23 cellular contexts compared by ENCODE assay signal in the genomic region with DNA sequence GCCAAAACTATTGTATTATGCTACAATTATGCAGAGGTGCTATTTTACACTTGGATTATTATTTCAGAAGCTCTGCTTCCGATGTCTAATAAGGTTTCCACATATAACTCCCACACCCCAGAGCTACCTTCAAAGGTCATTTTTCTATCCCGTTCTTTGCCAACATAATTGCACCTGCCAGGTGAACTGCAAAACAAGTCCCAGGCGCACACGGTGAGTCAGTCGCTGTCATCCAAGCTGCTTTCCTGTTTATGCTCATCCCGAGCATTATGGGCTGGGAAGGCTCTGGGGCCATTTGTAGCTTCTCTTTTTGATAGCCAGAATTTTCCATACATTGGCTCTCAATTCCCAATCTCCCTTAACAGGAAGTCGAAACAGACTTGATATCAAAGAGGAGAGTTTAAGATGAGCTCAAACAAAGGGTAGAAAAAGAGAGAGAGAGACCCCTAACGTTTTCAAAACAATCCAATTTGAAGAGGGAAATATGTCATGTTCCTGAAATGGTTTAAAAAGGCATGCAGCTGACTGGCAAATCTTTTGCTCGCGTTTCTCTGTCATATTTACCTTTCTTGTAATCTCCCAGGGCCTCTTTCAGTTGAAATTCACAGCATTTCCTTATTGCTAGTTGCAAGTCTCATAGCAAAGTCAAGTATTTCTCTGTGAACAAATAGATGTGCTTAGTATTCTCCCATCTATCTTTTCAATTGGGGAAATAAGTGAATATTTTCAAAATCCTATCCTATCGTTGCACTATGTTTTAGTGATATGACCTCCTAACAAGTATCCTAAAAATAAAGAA.
A peak's percentile ranks its signal among the peaks of the same experiment; 100 is the strongest.
DNase-seq lines count a peak whose midpoint lies in the region; ATAC-seq, FAIRE-seq and TF ChIP-seq lines count a peak whose summit lies in the region.
"Had no signal": no experiment of that assay in that cellular context is flagged by ENCODE, and none has a peak within 500 bp of the region (broad histone marks: within the 10 kb centered on the region; RNA-seq: fewer than 3 reads in every experiment).

No MANE protein-coding gene starts in this region.

- no peak overlapping the region for H3K4me3 ChIP-seq in neuronal stem cell (ENCODE audit: low read length in 2 of 2)
- H3K4me3 ChIP-seq: heart right ventricle, psoas muscle, skin epidermis, thoracic aorta had no signal

- H4K8ac ChIP-seq in neuronal stem cell (ENCODE audit: low read depth, low read length), result no peak overlapping the region

- H3K9me3 ChIP-seq in neuronal stem cell (replicated peaks in 1 of 2; ENCODE audit: control insufficient read depth in 2 of 2, insufficient read depth in 1 of 2, low read depth in 1 of 2, low read length in 2 of 2), result no peaks in the 10 kb centered on the region
- H3K9me3 ChIP-seq: heart right ventricle, neutrophil, psoas muscle, thoracic aorta had no signal

- H3K4me2 ChIP-seq in neuronal stem cell (ENCODE audit: insufficient read depth, low read length, poor library complexity, severe bottlenecking), result no peak overlapping the region

- no peak overlapping the region for H3K14ac ChIP-seq in neuronal stem cell (ENCODE audit: low read length)

- no peak for TF ChIP-seq POLR2A in H54 (IDR thresholded peaks at IDR 0.05; ENCODE audit: low read depth, low read length)

- no peaks in the 10 kb centered on the region for H3K36me3 ChIP-seq in neuronal stem cell (replicated peaks in 1 of 2; ENCODE audit: control insufficient read depth in 2 of 2, insufficient read depth in 2 of 2, low read length in 2 of 2)
- H3K36me3 ChIP-seq: heart right ventricle, neutrophil, thoracic aorta had no signal

- H2BK120ac ChIP-seq in neuronal stem cell (ENCODE audit: low read depth, low read length), result no peak overlapping the region

- no peak overlapping the region for H3K9ac ChIP-seq in neuronal stem cell (ENCODE audit: low read depth, low read length, poor library complexity)

- no peaks in the 10 kb centered on the region for H3K27me3 ChIP-seq in neuronal stem cell (ENCODE audit: control insufficient read depth in 3 of 3, insufficient read depth in 3 of 3, low read depth in 1 of 3, low read length in 3 of 3)
- H3K27me3 ChIP-seq: heart right ventricle, neutrophil had no signal

- no peak overlapping the region for H4K91ac ChIP-seq in neuronal stem cell (ENCODE audit: low read depth, low read length, poor library complexity)

- no peak overlapping the region for H2BK5ac ChIP-seq in neuronal stem cell (ENCODE audit: low read length)

- no peaks in the 10 kb centered on the region for H3K4me1 ChIP-seq in neuronal stem cell (ENCODE audit: control insufficient read depth in 2 of 2, insufficient read depth in 1 of 2, low read depth in 1 of 2, low read length in 2 of 2)
- H3K4me1 ChIP-seq: heart right ventricle, psoas muscle had no signal

- peak; percentile 11 for FAIRE-seq in H54 (lab: Jason Lieb, UNC)
- FAIRE-seq: endothelial cell of umbilical vein had no signal

- no peak overlapping the region for H2BK15ac ChIP-seq in neuronal stem cell (ENCODE audit: low read length)

- intact Hi-C loops in head of caudate nucleus (cut with DNase I), result no loop called here

- DNase-seq in NCI-H1417 (lab: John Stamatoyannopoulos, UW), result peak in 2 of 3 experiments; percentile 41 to 52
- DNase-seq in NCI-H1417 treated with DMSO at 0.1 percent for 48 hours (lab: John Stamatoyannopoulos, UW), result no peak
- no peak for DNase-seq in H54 (ENCODE audit: insufficient read length, low spot score)
- peak; percentile 30 for DNase-seq in SW480 (ENCODE audit: low spot score)
- DNase-seq in neuronal stem cell (ENCODE audit: low spot score), result no peak
- no peak for DNase-seq in head of caudate nucleus
- DNase-seq: 8988T; activated CD4-positive, alpha-beta T cell treated with anti-CD3 and anti-CD28 coated beads, Interleukin-2, amount 10 ng/mL, durations not matched to agents 24 days and 14 days; anterior cingulate cortex; central memory CD4-positive, alpha-beta T cell; heart right ventricle; HFFc6; immature natural killer cell; NCI-H345; psoas muscle; stimulated activated CD4-positive, alpha-beta T cell treated with anti-CD3 and anti-CD28 coated beads, Interleukin-2, amount 100 ng/mL, for 24 hours had no signal

- H2AFZ ChIP-seq in neuronal stem cell (ENCODE audit: low read length), result peak overlapping the region; percentile 45

- no peak overlapping the region for H3K27ac ChIP-seq in neuronal stem cell (replicated peaks; ENCODE audit: low read length)
- H3K27ac ChIP-seq: heart right ventricle, neutrophil, psoas muscle, skin epidermis, thoracic aorta had no signal

- ATAC-seq in HG02870 (IDR thresholded peaks at IDR 0.05; ENCODE audit: unreplicated experiment), result no peak
- ATAC-seq in HG02759 (IDR thresholded peaks at IDR 0.05; ENCODE audit: unreplicated experiment), result no peak
- ATAC-seq: heart right ventricle; psoas muscle; stimulated activated effector memory CD8-positive, alpha-beta T cell treated with anti-CD3 and anti-CD28 coated beads, Interleukin-12 subunit alpha, Interleukin-12 subunit beta, amount 100 ng/mL, for 72 hours had no signal

- no CpG with 5 or more reads among the region's 11 CpGs for WGBS in neuronal stem cell (ENCODE audit: extremely low coverage in 2 of 2, insufficient read length in 2 of 2, insufficient replicate concordance in 1 of 2), 2 donors

- no peak overlapping the region for H3K23ac ChIP-seq in neuronal stem cell (ENCODE audit: low read depth, low read length, poor library complexity)

- no peak overlapping the region for H2BK12ac ChIP-seq in neuronal stem cell (ENCODE audit: low read length)

- H3K4ac ChIP-seq in neuronal stem cell (ENCODE audit: low read length), result no peak overlapping the region

- H3K18ac ChIP-seq in neuronal stem cell (ENCODE audit: low read length), result no peak overlapping the region

- no peak overlapping the region for H2AK5ac ChIP-seq in neuronal stem cell (ENCODE audit: low read depth, low read length)

- no peaks in the 10 kb centered on the region for H3K79me1 ChIP-seq in neuronal stem cell (ENCODE audit: low read depth, low read length)

Comparison
In these comparisons a context has a peak if more than half of its experiments do, and no peak if none do; other contexts are left out.
1. DNase-seq: peak in NCI-H1417 (2 of 3) and SW480 (single experiment); none in NCI-H1417 treated with DMSO at 0.1 percent for 48 hours (single experiment), H54 (single experiment), neuronal stem cell (single experiment) and head of caudate nucleus (0 of 42).